Comparison of ENCODE assay signal across 15 cellular contexts in the genomic region with DNA sequence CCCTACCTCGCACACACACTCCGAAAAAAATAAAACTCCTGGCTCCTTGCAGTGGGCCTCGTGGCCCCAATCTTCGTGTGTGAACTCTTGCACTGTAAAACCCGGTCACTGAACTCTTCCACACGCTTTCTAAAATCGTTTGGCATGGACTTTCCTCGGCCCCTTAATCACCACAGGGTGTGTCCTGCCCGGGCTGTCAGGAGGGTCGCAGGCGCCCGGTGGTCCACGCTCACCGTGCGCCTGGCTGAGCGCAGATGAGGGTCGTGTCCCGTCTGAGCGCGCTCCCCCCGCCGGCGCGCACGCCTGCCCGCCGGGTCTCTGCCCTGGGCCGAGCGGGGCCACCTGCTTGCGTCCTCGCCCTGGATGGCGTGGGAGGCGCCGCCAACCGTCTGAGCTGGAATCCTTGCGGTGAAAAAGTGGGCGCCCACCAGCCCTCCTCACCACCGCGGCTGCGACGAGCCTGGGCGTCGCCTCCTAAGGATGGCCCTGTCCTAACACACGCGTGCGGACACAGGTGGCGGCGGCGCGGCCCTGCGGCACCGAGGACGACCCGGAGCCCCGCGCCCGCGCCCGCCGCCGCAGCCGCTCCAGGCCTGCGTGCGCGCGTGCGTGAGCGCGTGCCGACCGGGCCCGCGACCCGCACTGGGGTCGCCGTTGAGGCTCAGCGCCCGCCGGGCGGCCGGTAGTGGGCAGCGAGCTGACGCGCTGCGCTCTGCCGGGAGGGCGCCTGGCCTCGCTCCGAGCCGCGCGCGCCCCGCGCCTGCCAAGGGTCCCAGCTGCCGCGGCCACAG.
DNase-seq lines count a peak whose midpoint lies in the region; ATAC-seq and TF ChIP-seq lines count a peak whose summit lies in the region.
"Had no signal": no experiment of that assay in that cellular context is flagged by ENCODE, and none has a peak within 500 bp of the region (broad histone marks: within the 10 kb centered on the region; RNA-seq: fewer than 3 reads in every experiment).

No MANE protein-coding gene starts in this region.

- no peak overlapping the region for H3K18ac ChIP-seq in H9 (ENCODE audit: insufficient read length, low read depth, low read length)

- no peak overlapping the region for H2AK5ac ChIP-seq in H9 (ENCODE audit: insufficient read length, low read length)

- H4K5ac ChIP-seq in H9 (ENCODE audit: insufficient read length, low read depth, low read length): no peak overlapping the region

- peak overlapping the region; percentile 41; the same call in 1 of the 2 replicates for H3K4me3 ChIP-seq in iPS DF 6.9 (ENCODE audit: low read length)
- peak overlapping the region; percentile 61 for H3K4me3 ChIP-seq in psoas muscle

- H2BK12ac ChIP-seq in H9 (ENCODE audit: insufficient read length, low read depth, low read length): no peak overlapping the region

- no peak overlapping the region for H3K9ac ChIP-seq in H9 (ENCODE audit: extremely low read depth, insufficient read length, low read length)

- no peak overlapping the region for H2AFZ ChIP-seq in H9 (ENCODE audit: low read length)

- intact Hi-C loops in psoas muscle (cut with DNase I): no loop called here

- H3K4me1 ChIP-seq in H9 (ENCODE audit: insufficient read depth, low read length) (peaks cover 3% of the 10 kb centered on the region; the same call in 1 of the 2 replicates), iPS DF 6.9 (ENCODE audit: control insufficient read depth, insufficient read depth, low read length) (peaks cover 13% of the 10 kb centered on the region), psoas muscle (peaks cover 4% of the 10 kb centered on the region)
- H3K4me1 ChIP-seq: Peyer's patch had no signal

- no peak overlapping the region for H3K14ac ChIP-seq in H9 (ENCODE audit: insufficient read depth, low read length)

- H4K8ac ChIP-seq in H9 (replicated peaks; ENCODE audit: insufficient read length, low read depth, low read length): no peak overlapping the region

- H3K27ac Mint-ChIP-seq in H9 (no peak overlapping the region), WTC11 (no peak overlapping the region)
- H3K27ac Mint-ChIP-seq: activated T-helper 2 cell treated with anti-CD3 and anti-CD28 coated beads, Interferon-gamma antibody, Interleukin-2, Interleukin-4, amounts not matched to agents 10 μg/mL and 5 μg/mL and 100 μg/mL, durations not matched to agents 14 hours and 24 hours and 36 hours; CD4-positive, alpha-beta T cell; T-helper 1 cell treated with Interleukin-12 subunit alpha and Interleukin-12 subunit beta and Interleukin-4 antibody, amounts not matched to agents 30 μg/mL and 1 μg/mL, for 36 hours had no signal

- H3K36me3 Mint-ChIP-seq in H9 (ENCODE audit: insufficient read depth in 1 of 3, low read depth in 3 of 3): peaks cover 0 to 5% (median 0%) of the 10 kb centered on the region in 3 experiments; a peak in 2 of 7 replicates
- H3K36me3 Mint-ChIP-seq in WTC11: no peaks in the 10 kb centered on the region

- peak overlapping the region; percentile 61 for H3K4me2 ChIP-seq in H9 (ENCODE audit: insufficient read depth, insufficient read length, low read length)

- DNase-seq in H9: no peak
- DNase-seq in WTC11 (ENCODE audit: low spot score): peak; percentile 30
- no peak for DNase-seq in iPS DF 6.9 (ENCODE audit: low read depth, low spot score)
- no peak for DNase-seq in psoas muscle
- DNase-seq in NCI-H1417 (lab: John Stamatoyannopoulos, UW): no peak
- DNase-seq: activated CD4-positive, alpha-beta T cell treated with anti-CD3 and anti-CD28 coated beads, Interleukin-2, amount 10 ng/mL, durations not matched to agents 7 days and 5 days; CD4-positive, alpha-beta T cell; MV-4-11; NCI-H345; Peyer's patch; sigmoid colon had no signal

- peak; percentile 4 for ATAC-seq in WTC11
- no peak for ATAC-seq in psoas muscle
- ATAC-seq in HG03039 (IDR thresholded peaks at IDR 0.05; ENCODE audit: unreplicated experiment): no peak
- no peak for ATAC-seq in HG03108 (IDR thresholded peaks at IDR 0.05; ENCODE audit: unreplicated experiment)

- H3T11ph ChIP-seq in H9 (ENCODE audit: low read length): no peak overlapping the region

- H2BK5ac ChIP-seq in H9 (ENCODE audit: insufficient read length, low read length): no peak overlapping the region

- no peak overlapping the region for H3K4ac ChIP-seq in H9 (ENCODE audit: low read depth, low read length)

- H4K20me1 ChIP-seq in H9 (ENCODE audit: control insufficient read depth, insufficient read depth, insufficient read length): no peaks in the 10 kb centered on the region

- H2BK20ac ChIP-seq in H9 (ENCODE audit: low read depth, low read length, poor library complexity, severe bottlenecking): no peak overlapping the region

- H3K9me3 Mint-ChIP-seq in H9 (peaks cover 2 to 3% of the 10 kb centered on the region in 2 experiments; a peak in 2 of 5 replicates), WTC11 (no peaks in the 10 kb centered on the region)
- H3K9me3 Mint-ChIP-seq: activated CD4-positive, alpha-beta T cell treated with anti-CD3 and anti-CD28 coated beads, Interleukin-2, amount 10 ng/mL, durations not matched to agents 7 days and 5 days; activated T-helper 2 cell treated with anti-CD3 and anti-CD28 coated beads, Interferon-gamma antibody, Interleukin-2, Interleukin-4, amounts not matched to agents 10 μg/mL and 5 μg/mL and 100 μg/mL, durations not matched to agents 14 hours and 24 hours and 36 hours; CD4-positive, alpha-beta T cell; T-helper 1 cell treated with Interleukin-12 subunit alpha and Interleukin-12 subunit beta and Interleukin-4 antibody, amounts not matched to agents 30 μg/mL and 1 μg/mL, for 36 hours had no signal

- H3K56ac ChIP-seq in H9 (ENCODE audit: insufficient read length, low read depth, low read length): no peak overlapping the region

- H3K23ac ChIP-seq in H9 (ENCODE audit: insufficient read length, low read depth, low read length): no peak overlapping the region

- no peak overlapping the region for H4K91ac ChIP-seq in H9 (ENCODE audit: insufficient read length, low read depth, low read length)

- H3K27me3 Mint-ChIP-seq in H9 (ENCODE audit: low read depth) (peaks cover 61% of the 10 kb centered on the region), WTC11 (ENCODE audit: low read depth) (peaks cover 57% of the 10 kb centered on the region)

- POLR2A ChIA-PET in WTC11 (lab: Charles Lee): no interaction called here

- H3K27me3 ChIP-seq in H9 (ENCODE audit: insufficient read depth, low read length) (peaks cover 17% of the 10 kb centered on the region; the same call in 1 of the 2 replicates), iPS DF 6.9 (ENCODE audit: control insufficient read depth, insufficient read depth, low read length) (peaks cover 18% of the 10 kb centered on the region), psoas muscle (ENCODE audit: insufficient read depth in 3 of 3, low read length in 2 of 3) (peaks cover 0 to 76% (median 12%) of the 10 kb centered on the region in 3 donors)
- H3K27me3 ChIP-seq: Peyer's patch had no signal

- no peak overlapping the region for H2BK15ac ChIP-seq in H9 (ENCODE audit: low read depth, low read length)

- H3K23me2 ChIP-seq in H9 (ENCODE audit: insufficient read length, low read depth, low read length, poor library complexity, severe bottlenecking): peaks cover 10% of the 10 kb centered on the region

- TF ChIP-seq CTCF in H9 (conservative IDR thresholded peaks at IDR 0.05) (no peak), WTC11 (IDR thresholded peaks at IDR 0.05) (no peak), psoas muscle (IDR thresholded peaks at IDR 0.05) (no peak)

- 0 out of 2 replicates have a peak, but pooled peaks cover 2% of the 10 kb centered on the region for H3K79me2 ChIP-seq in H9 (ENCODE audit: insufficient read depth, low read length)

- H2BK120ac ChIP-seq in H9 (ENCODE audit: low read depth, low read length, poor library complexity, severe bottlenecking): no peak overlapping the region

- H3K4me1 Mint-ChIP-seq in H9 (peaks cover 45% of the 10 kb centered on the region in 2 experiments), WTC11 (peaks cover 45% of the 10 kb centered on the region)

- H3K4me3 Mint-ChIP-seq in H9 (peak overlapping the region; percentile 44 to 72), WTC11 (peak overlapping the region; percentile 49)
- H3K4me3 Mint-ChIP-seq: CD4-positive, alpha-beta T cell had no signal

- H3K27ac ChIP-seq in H9 (ENCODE audit: insufficient read length, low read depth, low read length): no peak overlapping the region
- H3K27ac ChIP-seq in iPS DF 6.9 (ENCODE audit: low read length): no peak overlapping the region
- H3K27ac ChIP-seq in psoas muscle: no peak overlapping the region
- H3K27ac ChIP-seq: Peyer's patch, sigmoid colon had no signal

- no peaks in the 10 kb centered on the region for H3K79me1 ChIP-seq in H9 (ENCODE audit: insufficient read depth, low read depth, low read length, poor library complexity, severe bottlenecking)

- H3K9me3 ChIP-seq in H9 (ENCODE audit: control insufficient read depth, low read depth, low read length) (no peaks in the 10 kb centered on the region), iPS DF 6.9 (ENCODE audit: control insufficient read depth, insufficient read depth, low read length) (no peaks in the 10 kb centered on the region), psoas muscle (no peaks in the 10 kb centered on the region)
- H3K9me3 ChIP-seq: Peyer's patch, sigmoid colon had no signal

- no CpG with 5 or more reads among the region's 97 CpGs for WGBS in H9 (ENCODE audit: extremely low coverage, insufficient read length, low lambda C conversion rate)
- WGBS in iPS DF 6.9 (ENCODE audit: insufficient coverage, insufficient read length): no CpG with 5 or more reads among the region's 97 CpGs
- 2 to 4% (median 3%) methylated on average over 43 to 97 of the region's 97 CpGs for whole genome bisulfite sequencing in psoas muscle, 3 donors

- CTCF ChIA-PET in WTC11 (lab: Charles Lee): interaction anchor here (0.9 to 4.1 kb wide), 7 partner anchors 13 to 196 kb away, joined by 3 to 35 read pairs (median 7); no protein-coding TSS in a partner anchor

- H3K36me3 ChIP-seq in iPS DF 6.9 (ENCODE audit: control insufficient read depth, insufficient read depth, low read length): no peaks in the 10 kb centered on the region
- H3K36me3 ChIP-seq in psoas muscle (ENCODE audit: insufficient read depth in 1 of 2, low read depth in 1 of 2): no peaks in the 10 kb centered on the region
- H3K36me3 ChIP-seq: Peyer's patch, sigmoid colon had no signal
